Comparison of ENCODE assay signal across 18 cellular contexts in the genomic region with DNA sequence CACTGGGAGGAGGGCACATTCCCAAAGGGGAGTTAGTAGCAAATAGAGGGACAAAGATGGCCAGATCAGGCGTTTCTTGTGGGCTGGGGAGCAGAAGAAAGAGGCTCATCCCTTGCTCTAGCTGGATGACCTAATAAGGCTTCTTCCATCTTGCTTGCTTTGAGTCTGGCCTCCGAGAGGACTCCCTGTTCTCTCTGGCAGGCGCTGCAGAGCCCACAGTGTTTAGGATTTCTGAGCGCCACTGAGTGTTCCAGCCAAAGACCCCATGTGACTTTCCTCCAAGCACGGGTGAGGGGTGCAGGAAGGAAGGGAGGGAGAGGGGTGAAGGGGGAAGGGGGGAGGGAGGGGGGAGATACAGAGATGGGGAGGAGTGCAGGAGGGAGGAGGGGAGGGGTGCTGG.
A peak's percentile ranks its signal among the peaks of the same experiment; 100 is the strongest.
DNase-seq lines count a peak whose midpoint lies in the region; ATAC-seq and TF ChIP-seq lines count a peak whose summit lies in the region.
"Had no signal": no experiment of that assay in that cellular context is flagged by ENCODE, and none has a peak within 500 bp of the region (broad histone marks: within the 10 kb centered on the region; RNA-seq: fewer than 3 reads in every experiment).

No MANE protein-coding gene starts in this region.

- H3K36me3 ChIP-seq in mesenchymal stem cell (ENCODE audit: control insufficient read depth in 1 of 2, insufficient read depth in 2 of 2, low read depth in 1 of 2, low read length in 2 of 2) (no peaks in the 10 kb centered on the region), rectal smooth muscle tissue (ENCODE audit: control insufficient read depth, insufficient read depth, low read length) (no peaks in the 10 kb centered on the region), transverse colon (no peaks in the 10 kb centered on the region), Karpas-422 (ENCODE audit: insufficient read depth, low read length) (no peaks in the 10 kb centered on the region)
- H3K36me3 ChIP-seq in CD4-positive, alpha-beta memory T cell (ENCODE audit: insufficient read depth, low read length): no peaks in the 10 kb centered on the region
- H3K36me3 ChIP-seq: SJSA1 had no signal

- no peak overlapping the region for H4K91ac ChIP-seq in mesenchymal stem cell (ENCODE audit: low read length)

- no peak overlapping the region for H3K4me3 Mint-ChIP-seq in endothelial cell (ENCODE audit: unreplicated experiment)
- H3K4me3 Mint-ChIP-seq in CD4-positive, alpha-beta memory T cell: no peak overlapping the region
- H3K4me3 Mint-ChIP-seq: B cell; CD4-positive, CD25-positive, alpha-beta regulatory T cell had no signal

- H4K8ac ChIP-seq in mesenchymal stem cell (ENCODE audit: low read length): peak overlapping the region; percentile 67

- CTCF ChIA-PET in CD4-positive, alpha-beta memory T cell (lab: Charles Lee; ENCODE audit: partially characterized antibody): no interaction called here

- H3K27ac Mint-ChIP-seq in endothelial cell (ENCODE audit: unreplicated experiment): peak overlapping the region; percentile 79
- no peak overlapping the region for H3K27ac Mint-ChIP-seq in CD4-positive, alpha-beta memory T cell
- H3K27ac Mint-ChIP-seq: B cell; CD4-positive, CD25-positive, alpha-beta regulatory T cell had no signal

- H2BK5ac ChIP-seq in mesenchymal stem cell (ENCODE audit: low read depth, low read length, poor library complexity, severe bottlenecking): no peak overlapping the region

- intact Hi-C loops in transverse colon (cut with DNase I; ENCODE audit: low total_unique reads): no loop called here
- intact Hi-C loops in CD4-positive, alpha-beta memory T cell (cut with micrococcal nuclease): no loop called here

- no peak overlapping the region for H3K14ac ChIP-seq in mesenchymal stem cell (ENCODE audit: low read length in 2 of 2)

- peaks cover 29% of the 10 kb centered on the region for H3K4me1 Mint-ChIP-seq in endothelial cell (ENCODE audit: unreplicated experiment)
- H3K4me1 Mint-ChIP-seq in CD4-positive, alpha-beta memory T cell: no peaks in the 10 kb centered on the region
- H3K4me1 Mint-ChIP-seq: B cell; CD4-positive, CD25-positive, alpha-beta regulatory T cell had no signal

- H3K4me1 ChIP-seq in mesenchymal stem cell (ENCODE audit: control insufficient read depth, insufficient read depth, low read depth, low read length) (peaks cover 6% of the 10 kb centered on the region), rectal smooth muscle tissue (ENCODE audit: control insufficient read depth, insufficient read depth, low read length) (peaks cover 53% of the 10 kb centered on the region), transverse colon (peaks cover 0 to 22% (median 5%) of the 10 kb centered on the region in 4 donors), Karpas-422 (ENCODE audit: low read length) (no peaks in the 10 kb centered on the region)
- H3K4me1 ChIP-seq in CD4-positive, alpha-beta memory T cell (ENCODE audit: insufficient read depth, low read length): no peaks in the 10 kb centered on the region
- H3K4me1 ChIP-seq: SJSA1 had no signal

- TF ChIP-seq CTCF in endothelial cell (IDR thresholded peaks at IDR 0.05; ENCODE audit: unreplicated experiment) (no peak), transverse colon (IDR thresholded peaks at IDR 0.05) (no peak)

- H3K27me3 ChIP-seq in mesenchymal stem cell (ENCODE audit: control insufficient read depth in 1 of 2, insufficient read depth in 1 of 2, low read length in 2 of 2) (peaks cover 0 to 51% of the 10 kb centered on the region in 2 experiments), rectal smooth muscle tissue (ENCODE audit: control insufficient read depth, insufficient read depth, low read length) (no peaks in the 10 kb centered on the region), transverse colon (no peaks in the 10 kb centered on the region), Karpas-422 (ENCODE audit: low read length) (no peaks in the 10 kb centered on the region)
- H3K27me3 ChIP-seq in CD4-positive, alpha-beta memory T cell (ENCODE audit: insufficient read depth, low read length): no peaks in the 10 kb centered on the region
- H3K27me3 ChIP-seq: SJSA1 had no signal

- H3K79me1 ChIP-seq in mesenchymal stem cell (replicated peaks; ENCODE audit: low read length, poor library complexity, severe bottlenecking): no peaks in the 10 kb centered on the region

- in situ Hi-C loops in transverse colon (cut with MboI; ENCODE audit: low pct_ligation_motif_present in 1 of 4, low pct_unique_long_range_greater_than_20kb in 1 of 4, low sequenced_read_pairs in 3 of 4): no loop called here

- POLR2A ChIA-PET in CD4-positive, alpha-beta memory T cell (lab: Charles Lee; ENCODE audit: partially characterized antibody): no interaction called here

- H3K4me3 ChIP-seq in mesenchymal stem cell (ENCODE audit: insufficient read depth in 1 of 2, low read depth in 1 of 2, low read length in 2 of 2) (no peak overlapping the region), rectal smooth muscle tissue (ENCODE audit: low read length) (no peak overlapping the region), transverse colon (no peak overlapping the region), Karpas-422 (ENCODE audit: low read length) (no peak overlapping the region)
- H3K4me3 ChIP-seq in CD4-positive, alpha-beta memory T cell (ENCODE audit: low read length in 2 of 2): no peak overlapping the region
- H3K4me3 ChIP-seq: GM23248, SJSA1 had no signal

- H3K27me3 Mint-ChIP-seq in endothelial cell (ENCODE audit: unreplicated experiment): peaks cover 2% of the 10 kb centered on the region
- H3K27me3 Mint-ChIP-seq in CD4-positive, alpha-beta memory T cell: peaks cover 6 to 7% of the 10 kb centered on the region in 2 donors
- H3K27me3 Mint-ChIP-seq: B cell; CD4-positive, CD25-positive, alpha-beta regulatory T cell had no signal

- peak overlapping the region; percentile 42 for H2BK120ac ChIP-seq in mesenchymal stem cell (ENCODE audit: low read depth, low read length)

- no peaks in the 10 kb centered on the region for H3K9me2 ChIP-seq in Karpas-422 (replicated peaks; ENCODE audit: insufficient read depth, low read length)

- H2BK15ac ChIP-seq in mesenchymal stem cell (ENCODE audit: low read depth, poor library complexity, severe bottlenecking): no peak overlapping the region

- H3K9ac ChIP-seq in mesenchymal stem cell (ENCODE audit: low read length): no peak overlapping the region
- H3K9ac ChIP-seq in rectal smooth muscle tissue (ENCODE audit: low read length): no peak overlapping the region
- no peak overlapping the region for H3K9ac ChIP-seq in Karpas-422 (ENCODE audit: low read length)
- H3K9ac ChIP-seq: GM23248 had no signal

- WGBS in mesenchymal stem cell: 92% methylated on average over 5 of the region's 5 CpGs
- WGBS in transverse colon (ENCODE audit: low coverage in 1 of 2), 2 donors: 70% methylated on average over 4 of the region's 5 CpGs; no CpG with 5 or more reads in 1 of the 2 donors

- peak overlapping the region; percentile 61 to 76 for H3K18ac ChIP-seq in mesenchymal stem cell (ENCODE audit: low read depth in 1 of 2, low read length in 2 of 2)

- no peak overlapping the region for H2AFZ ChIP-seq in mesenchymal stem cell (ENCODE audit: low read depth, low read length)
- H2AFZ ChIP-seq in Karpas-422 (ENCODE audit: low read length): no peak overlapping the region
- H2AFZ ChIP-seq: GM23248 had no signal

- no peaks in the 10 kb centered on the region for H4K20me1 ChIP-seq in Karpas-422 (ENCODE audit: insufficient read depth, low read depth, low read length)

- H3K36me3 Mint-ChIP-seq in endothelial cell (ENCODE audit: low read depth, unreplicated experiment): peaks cover 23% of the 10 kb centered on the region
- H3K36me3 Mint-ChIP-seq in CD4-positive, alpha-beta memory T cell: no peaks in the 10 kb centered on the region
- H3K36me3 Mint-ChIP-seq: CD4-positive, CD25-positive, alpha-beta regulatory T cell had no signal

- no peak for DNase-seq in endothelial cell (ENCODE audit: low spot score)
- no peak for DNase-seq in mesenchymal stem cell
- DNase-seq in transverse colon: peak; percentile 41
- DNase-seq in Karpas-422: no peak
- no peak for DNase-seq in CD4-positive, alpha-beta memory T cell
- DNase-seq: Calu3; CD4-positive, CD25-positive, alpha-beta regulatory T cell; GM23248; NCI-H1048; NCI-H1436 treated with DMSO at 0.1 percent for 48 hours; NCI-H2081 treated with DMSO at 0.1 percent for 48 hours; NCI-H510A treated with DMSO at 0.1 percent for 48 hours had no signal

- no peaks in the 10 kb centered on the region for H3K79me2 ChIP-seq in Karpas-422 (ENCODE audit: low read length)

- no peak overlapping the region for H2AK5ac ChIP-seq in mesenchymal stem cell (ENCODE audit: low read length, severe bottlenecking)

- H3K9me3 ChIP-seq in mesenchymal stem cell (ENCODE audit: control insufficient read depth, low read length): no peaks in the 10 kb centered on the region
- no peaks in the 10 kb centered on the region for H3K9me3 ChIP-seq in transverse colon
- no peaks in the 10 kb centered on the region for H3K9me3 ChIP-seq in Karpas-422 (ENCODE audit: low read length)
- no peaks in the 10 kb centered on the region for H3K9me3 ChIP-seq in CD4-positive, alpha-beta memory T cell (ENCODE audit: control insufficient read depth in 1 of 2, low read length in 2 of 2)
- H3K9me3 ChIP-seq: SJSA1 had no signal

- peak overlapping the region in 1 of 2 experiments; percentile 80 for H2BK12ac ChIP-seq in mesenchymal stem cell (ENCODE audit: low read length in 2 of 2)

- no peak for ATAC-seq in activated CD4-positive, CD25-positive, alpha-beta regulatory T cell treated with anti-CD3 and anti-CD28 coated beads, Interleukin-2, amount 50 U/mL, for 24 hours
- no peak for ATAC-seq in HG02798 (IDR thresholded peaks at IDR 0.05; ENCODE audit: poor library complexity, unreplicated experiment)
- ATAC-seq: HCT116 had no signal

- H3K23ac ChIP-seq in mesenchymal stem cell (ENCODE audit: low read length in 2 of 2): no peak overlapping the region

- TF ChIP-seq POLR2A in transverse colon (IDR thresholded peaks at IDR 0.05): no peak

- no peaks in the 10 kb centered on the region for H3K9me3 Mint-ChIP-seq in endothelial cell (ENCODE audit: unreplicated experiment)
- H3K9me3 Mint-ChIP-seq in CD4-positive, alpha-beta memory T cell: no peaks in the 10 kb centered on the region

- no peak overlapping the region for H3K27ac ChIP-seq in mesenchymal stem cell (ENCODE audit: low read length, poor library complexity, severe bottlenecking)
- H3K27ac ChIP-seq in rectal smooth muscle tissue (ENCODE audit: low read depth, low read length): peak overlapping the region; percentile 99
- H3K27ac ChIP-seq in transverse colon: peak overlapping the region; percentile 81 to 89 (median 84)
- H3K27ac ChIP-seq in Karpas-422 (ENCODE audit: low read length): no peak overlapping the region
- no peak overlapping the region for H3K27ac ChIP-seq in CD4-positive, alpha-beta memory T cell (ENCODE audit: low read depth, low read length)
- H3K27ac ChIP-seq: GM23248, SJSA1 had no signal

- H3K4ac ChIP-seq in mesenchymal stem cell (ENCODE audit: low read depth in 1 of 2, low read length in 2 of 2): peak overlapping the region in 1 of 2 experiments; percentile 51

- TF ChIP-seq EP300 in transverse colon (IDR thresholded peaks at IDR 0.05; ENCODE audit: low read depth): peak; percentile 93

- H3K4me2 ChIP-seq in mesenchymal stem cell (ENCODE audit: low read length, poor library complexity, severe bottlenecking) (no peak overlapping the region), Karpas-422 (ENCODE audit: low read depth, low read length, poor library complexity, severe bottlenecking) (no peak overlapping the region)

Comparison
In these comparisons a context has a peak if more than half of its experiments do, and no peak if none do; other contexts are left out.
1. H3K27ac ChIP-seq: peak in rectal smooth muscle tissue (single experiment) and transverse colon (4 of 4); none in mesenchymal stem cell (single experiment), Karpas-422 (single experiment) and CD4-positive, alpha-beta memory T cell (single experiment).